8 cellular contexts compared by ENCODE assay signal in the genomic region with DNA sequence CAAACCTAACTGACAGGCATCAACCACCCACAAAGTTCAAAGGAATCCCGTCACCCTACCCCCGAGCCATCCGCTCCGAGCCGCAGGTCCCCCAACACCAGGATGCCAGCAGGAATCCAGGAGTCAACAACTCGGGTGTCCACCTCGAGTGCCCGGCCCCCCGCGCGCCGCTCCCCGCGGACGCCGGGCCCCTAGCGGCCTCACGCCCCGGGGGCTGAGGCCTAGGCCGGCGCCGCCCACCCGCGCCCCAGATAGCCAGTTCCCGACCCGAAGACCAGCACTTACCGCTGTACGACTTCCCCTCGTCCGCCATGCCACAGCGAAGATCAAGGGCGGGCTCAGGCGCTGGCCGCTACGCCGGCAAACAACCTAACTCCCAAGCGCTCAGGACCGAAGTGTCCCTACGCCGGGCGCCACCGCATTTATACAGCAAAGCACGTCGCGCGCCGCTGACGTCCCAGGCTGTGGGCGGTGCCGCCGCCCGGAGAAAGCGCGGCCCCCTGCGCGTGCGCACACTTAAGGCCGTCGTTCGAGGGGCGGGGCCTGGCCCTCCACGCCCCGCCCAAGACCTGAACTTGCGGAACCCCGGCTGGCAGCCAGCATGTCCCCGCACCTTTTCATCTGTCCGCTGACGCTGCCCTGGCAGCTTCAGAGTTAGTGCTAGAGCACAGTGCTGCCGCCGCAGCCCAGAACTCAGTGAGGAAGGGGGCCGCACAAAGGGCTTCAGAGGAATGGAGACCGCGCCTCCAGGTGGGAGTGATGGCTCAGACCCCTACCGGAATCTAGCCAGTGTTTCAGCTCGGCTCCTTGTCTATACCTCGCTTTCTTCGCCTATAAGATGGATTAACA. TPM values are rescaled to one million over a fixed set of nuclear protein-coding genes. Genes with fewer than 3 reads are reported as not detected.
A peak's percentile ranks its signal among the peaks of the same experiment; 100 is the strongest.
DNase-seq lines count a peak whose midpoint lies in the region; ATAC-seq and TF ChIP-seq lines count a peak whose summit lies in the region.

A gene (minus strand): TSS at position 397 of the 849 bp plus-strand sequence. CDS start 84 bp downstream, at position 313.

- H3K4me1 Mint-ChIP-seq in T-helper 17 cell, result peaks cover 22% of the 10 kb centered on the region

- peak; percentile 100 for TF ChIP-seq POLR2A in uterus (IDR thresholded peaks at IDR 0.05)

- H3K9me3 ChIP-seq in T-helper 17 cell (ENCODE audit: control insufficient read depth, low read length, poor library complexity, severe bottlenecking) (no peaks in the 10 kb centered on the region), right atrium auricular region (no peaks in the 10 kb centered on the region), uterus (no peaks in the 10 kb centered on the region)

- H3K27me3 ChIP-seq in right atrium auricular region (no peaks in the 10 kb centered on the region), uterus (no peaks in the 10 kb centered on the region)

- intact Hi-C loops in uterus (cut with DNase I; ENCODE audit: low total_unique reads), result no loop called here

- DNase-seq in NCI-H187 (lab: John Stamatoyannopoulos, UW) (peak; percentile 87 to 90), T-helper 17 cell (peak; percentile 97 to 98 (median 97)), amygdala (lab: John Stamatoyannopoulos, UW) (peak; percentile 56 to 97 (median 90)), right atrium auricular region (ENCODE audit: low spot score) (peak; percentile 96), putamen (ENCODE audit: low spot score) (peak; percentile 95), uterus (peak; percentile 92 to 96)

- peak within 1 kb of the TSS; percentile 97 for H3K4me3 Mint-ChIP-seq in T-helper 17 cell

- H3K36me3 ChIP-seq in right atrium auricular region (peaks cover 31% of the 10 kb centered on the region), uterus (no peaks in the 10 kb centered on the region)

- H3K27ac Mint-ChIP-seq in T-helper 17 cell, result peak within 1 kb of the TSS; percentile 96

- H3K4me1 ChIP-seq in right atrium auricular region, result peaks cover 0 to 33% of the 10 kb centered on the region in 2 donors
- peaks cover 0 to 4% of the 10 kb centered on the region in 2 donors for H3K4me1 ChIP-seq in uterus

- H3K4me3 ChIP-seq in right atrium auricular region (peak within 1 kb of the TSS; percentile 72 to 87), uterus (peak within 1 kb of the TSS; percentile 73 to 99)

- H3K27me3 Mint-ChIP-seq in T-helper 17 cell, result no peaks in the 10 kb centered on the region

- ATAC-seq in GM18499 (IDR thresholded peaks at IDR 0.05; ENCODE audit: insufficient read depth, unreplicated experiment), result peak; percentile 56
- ATAC-seq in HG02938 (IDR thresholded peaks at IDR 0.05; ENCODE audit: unreplicated experiment), result peak; percentile 80
- ATAC-seq in T-helper 17 cell, result peak; percentile 85

- H3K27ac ChIP-seq in right atrium auricular region, result peak within 1 kb of the TSS; percentile 91 to 93
- H3K27ac ChIP-seq in uterus, result peak within 1 kb of the TSS; percentile 83 to 91

- peaks cover 2% of the 10 kb centered on the region for H3K36me3 Mint-ChIP-seq in T-helper 17 cell (ENCODE audit: low read depth)

- TF ChIP-seq CTCF in right atrium auricular region (IDR thresholded peaks at IDR 0.05) (peak in 1 of 2 donors; percentile 41), uterus (IDR thresholded peaks at IDR 0.05) (peak in 3 of 4 experiments; percentile 16 to 39 (median 16))

RNA-seq across cellular contexts. Expression of the gene that starts here (rescaled TPM):
- total RNA-seq in T-helper 17 cell (100 to 1,000 TPM; 271 to 305 TPM), right atrium auricular region (10 to 100 TPM; 33.9 to 35.9 TPM), uterus (10 to 100 TPM; 41.0 to 96.2 (median 50.2) TPM)

Comparison
In these comparisons a context has a peak if more than half of its experiments do, and no peak if none do; other contexts are left out.
1. Peak in every context shown above with its lines: DNase-seq, ATAC-seq, H3K4me3 ChIP-seq and H3K27ac ChIP-seq.